Comparison of ENCODE assay signal across 8 cellular contexts in genomic region chr17:27245230-27245696, GRCh38. TPM values are rescaled to one million over a fixed set of nuclear protein-coding genes. Genes with fewer than 3 reads are reported as not detected.
DNase-seq lines count a peak whose midpoint lies in the region; ATAC-seq, FAIRE-seq and TF ChIP-seq lines count a peak whose summit lies in the region.

No MANE protein-coding gene starts in this region.

- FAIRE-seq in keratinocyte (lab: Jason Lieb, UNC), result peak; percentile 74

- no peaks in the 10 kb centered on the region for H4K20me1 ChIP-seq in keratinocyte (ENCODE audit: control insufficient read depth, extremely low read depth, insufficient read depth, low read length)

- peak overlapping the region; percentile 98 for H3K27ac ChIP-seq in keratinocyte (ENCODE audit: control insufficient read depth, insufficient read depth, low read length)

- no peaks in the 10 kb centered on the region for H3K36me3 ChIP-seq in keratinocyte (ENCODE audit: control insufficient read depth in 2 of 2, extremely low read depth in 1 of 2, insufficient read depth in 2 of 2, low read length in 2 of 2)

- H3K79me2 ChIP-seq in keratinocyte (ENCODE audit: control insufficient read depth, insufficient read depth, low read length), result no peaks in the 10 kb centered on the region

- H3K4me1 ChIP-seq in keratinocyte (ENCODE audit: control insufficient read depth, extremely low read depth, insufficient read depth, low read length), result peaks cover 52% of the 10 kb centered on the region

- peak; percentile 22 for DNase-seq in activated gamma-delta T cell treated with Interleukin-2 at 50 U/mL for 16 hours
- DNase-seq in activated gamma-delta T cell (lab: John Stamatoyannopoulos, UW), result no peak
- DNase-seq in NCI-H1092 treated with DMSO at 0.1 percent for 48 hours (lab: John Stamatoyannopoulos, UW), result peak; percentile 48
- peak; percentile 11 for DNase-seq in T follicular helper cell (ENCODE audit: low read depth)
- DNase-seq in cardiac fibroblast (ENCODE audit: low read depth in 2 of 2), result peak; percentile 95 to 97
- peak; percentile 55 for DNase-seq in keratinocyte (ENCODE audit: low read depth, low spot score)
- peak; percentile 12 to 17 for DNase-seq in stimulated activated CD4-positive, alpha-beta T cell treated with anti-CD3 and anti-CD28 coated beads, Interleukin-12 subunit alpha, Interleukin-12 subunit beta, amount 100 ng/mL, for 24 hours (ENCODE audit: low read depth in 2 of 2)

- TF ChIP-seq CTCF in cardiac fibroblast (IDR thresholded peaks at IDR 0.05; ENCODE audit: low read depth, low read length) (peak; percentile 70), keratinocyte (optimal IDR thresholded peaks at IDR 0.05 in 1 of 3, IDR thresholded peaks at IDR 0.05 in 1 of 3, conservative IDR thresholded peaks at IDR 0.05 in 1 of 3; ENCODE audit: extremely low read depth in 1 of 3, insufficient read depth in 2 of 3, low read length in 3 of 3) (peak; percentile 71 to 96 (median 78))

- peak overlapping the region; percentile 80 for H3K9ac ChIP-seq in keratinocyte (ENCODE audit: control insufficient read depth, extremely low read depth, insufficient read depth, low read length)

- H3K27me3 ChIP-seq in keratinocyte (ENCODE audit: control insufficient read depth, extremely low read depth, insufficient read depth, low read length), result no peaks in the 10 kb centered on the region

- H2AFZ ChIP-seq in keratinocyte (ENCODE audit: control insufficient read depth, low read length), result peak overlapping the region; percentile 94

- peaks cover 2% of the 10 kb centered on the region for H3K9me1 ChIP-seq in keratinocyte (ENCODE audit: control insufficient read depth, extremely low read depth, insufficient read depth, low read length)

- no peaks in the 10 kb centered on the region for H3K9me3 ChIP-seq in keratinocyte (ENCODE audit: control insufficient read depth, low read depth, low read length)

- dilution Hi-C loops in keratinocyte (cut with MboI; ENCODE audit: extremely low pct_ligation_motif_present, low sequenced_read_pairs), result no loop called here

- peak overlapping the region; percentile 2 to 29 for H3K4me3 ChIP-seq in cardiac fibroblast (replicated peaks in 1 of 2; ENCODE audit: low read depth in 2 of 2, low read length in 2 of 2)
- H3K4me3 ChIP-seq in keratinocyte (ENCODE audit: control insufficient read depth in 2 of 3, extremely low read depth in 1 of 3, insufficient read depth in 2 of 3, low read depth in 1 of 3, low read length in 3 of 3), result peak overlapping the region in 2 of 3 experiments; percentile 52 to 63

- peak overlapping the region; percentile 100 for H3K4me2 ChIP-seq in keratinocyte (ENCODE audit: control insufficient read depth, extremely low read depth, insufficient read depth, low read depth, low read length)

- ATAC-seq in HG02642 (IDR thresholded peaks at IDR 0.05; ENCODE audit: poor library complexity, unreplicated experiment), result peak; percentile 93

RNA-seq across cellular contexts. Expression of gene WSB1, which starts 48.7 kb away (rescaled TPM):
- 70.2 to 141 TPM (median 135 TPM) in 3 replicates for polyA plus RNA-seq in keratinocyte
- 120 TPM for polyA plus RNA-seq in keratinocyte (2011; ENCODE audit: low read depth)
- polyA plus RNA-seq in keratinocyte (2011; cell fraction: cytosol; rRNA removed), result 33.7 and 50.3 TPM in 2 replicates
- 498 and 811 TPM in 2 replicates for polyA plus RNA-seq in keratinocyte (2011; cell fraction: nucleus; rRNA removed)
- polyA plus RNA-seq in keratinocyte (2012; ENCODE audit: low replicate concordance), result 37.7 and 91.6 TPM in 2 replicates
- polyA minus RNA-seq in keratinocyte, result 26.3 to 72.4 TPM (median 48.7 TPM) in 3 replicates
- polyA minus RNA-seq in keratinocyte (2011; cell fraction: cytosol; rRNA and poly(A)+ RNA removed), result 20.1 TPM
- polyA minus RNA-seq in keratinocyte (2011; cell fraction: nucleus; rRNA and poly(A)+ RNA removed), result 66.6 and 122 TPM in 2 replicates
